In genomic region chr21:15820327-15820726, GRCh38 we compare ENCODE assay signal across 2 cellular contexts.
A peak's percentile ranks its signal among the peaks of the same experiment; 100 is the strongest.
TF ChIP-seq lines count a peak whose summit lies in the region.

No MANE protein-coding gene starts in this region.

TF ChIP-seq in SK-N-SH, 30 proteins besides CTCF, POLR2A, EP300 and RAD21 (continued from another document):
- TF ChIP-seq REST (IDR thresholded peaks at IDR 0.05; ENCODE audit: low read depth, low read length): no peak
- no peak for TF ChIP-seq CHD2 (IDR thresholded peaks at IDR 0.05; ENCODE audit: low read length, partially characterized antibody)
- peak; percentile 38; the same call in 1 of the 2 replicates for TF ChIP-seq GATA2 (CRISPR knock-in tag; IDR thresholded peaks at IDR 0.05)
TF ChIP-seq in SK-N-SH: peak in this region for 1.

TF ChIP-seq in SK-N-SH treated with all-trans-retinoic acid at 6 μM for 48 hours, 23 proteins besides CTCF, POLR2A, EP300 and RAD21 (continued from another document):
- TF ChIP-seq TSHZ2 (CRISPR knock-in tag; IDR thresholded peaks at IDR 0.05) (no peak), PATZ1 (CRISPR knock-in tag; IDR thresholded peaks at IDR 0.05; ENCODE audit: borderline replicate concordance) (no peak), ZC3H10 (CRISPR knock-in tag; IDR thresholded peaks at IDR 0.05) (no peak)
